Comparison of ENCODE assay signal across 8 cellular contexts in genomic region chr7:50962962-50963374, GRCh38.
A peak's percentile ranks its signal among the peaks of the same experiment; 100 is the strongest.
DNase-seq lines count a peak whose midpoint lies in the region; ATAC-seq and TF ChIP-seq lines count a peak whose summit lies in the region.

No MANE protein-coding gene starts in this region.

- no peak overlapping the region for H3K23ac ChIP-seq in IMR-90 (ENCODE audit: low read depth, low read length)

- H2BK15ac ChIP-seq in IMR-90 (ENCODE audit: low read depth, low read length), result no peak overlapping the region

- H2BK120ac ChIP-seq in IMR-90 (ENCODE audit: low read depth, low read length), result no peak overlapping the region

- DNase-seq in ELR (ENCODE audit: low read depth) (peak; percentile 41), IMR-90 (no peak), SK-N-SH (no peak), left ventricle myocardium superior (peak; percentile 76), hypothalamus (lab: John Stamatoyannopoulos, UW) (no peak), GF-D8 (lab: John Stamatoyannopoulos, UW) (no peak), GDM1 (lab: John Stamatoyannopoulos, UW) (no peak)

- no peak for TF ChIP-seq POLR2A in IMR-90 (IDR thresholded peaks at IDR 0.05; ENCODE audit: low read depth, low read length)

- H3K4me3 ChIP-seq in IMR-90 (ENCODE audit: insufficient read depth, low read depth, low read length) (no peak overlapping the region), SK-N-SH (ENCODE audit: low read depth in 2 of 2, low read length in 1 of 2) (no peak overlapping the region)

- no peak overlapping the region for H3K4me2 ChIP-seq in IMR-90 (ENCODE audit: low read depth, low read length)
- H3K4me2 ChIP-seq in SK-N-SH, result peak overlapping the region; percentile 4; the same call in 1 of the 2 replicates

- dilution Hi-C loops in IMR-90 (cut with HindIII; ENCODE audit: low sequenced_read_pairs, unreplicated experiment), result no loop called here

- no peak overlapping the region for H3K27ac ChIP-seq in IMR-90 (ENCODE audit: insufficient read depth, low read length)
- H3K27ac ChIP-seq in SK-N-SH (ENCODE audit: low read depth in 2 of 2, low read length in 1 of 2), result no peak overlapping the region

- no peak overlapping the region for H3K4ac ChIP-seq in IMR-90 (ENCODE audit: low read depth, low read length)

- H3K27me3 ChIP-seq in IMR-90 (ENCODE audit: control insufficient read depth, insufficient read depth, low read length), result no peaks in the 10 kb centered on the region; the same call in 1 of the 2 replicates
- peaks cover 6% of the 10 kb centered on the region; the same call in 1 of the 2 replicates for H3K27me3 ChIP-seq in SK-N-SH (ENCODE audit: insufficient read depth)

- H3K36me3 ChIP-seq in IMR-90 (ENCODE audit: control insufficient read depth, insufficient read depth, low read length) (no peaks in the 10 kb centered on the region), SK-N-SH (replicated peaks in 1 of 2; ENCODE audit: control insufficient read depth in 1 of 2, insufficient read depth in 2 of 2, low read length in 1 of 2) (no peaks in the 10 kb centered on the region)

- H2BK20ac ChIP-seq in IMR-90 (ENCODE audit: low read depth, low read length), result no peak overlapping the region

- H3K9me3 ChIP-seq in IMR-90 (ENCODE audit: control insufficient read depth, insufficient read depth, low read length) (no peaks in the 10 kb centered on the region), SK-N-SH (no peaks in the 10 kb centered on the region)

- no peak overlapping the region for H3K14ac ChIP-seq in IMR-90 (replicated peaks; ENCODE audit: low read depth, low read length)

- in situ Hi-C loops in IMR-90 (cut with MboI; ENCODE audit: low sequenced_read_pairs), result no loop called here

- intact Hi-C loops in IMR-90 (cut with micrococcal nuclease) (no loop called here), left ventricle myocardium superior (cut with micrococcal nuclease) (no loop called here)

- 37% methylated on average over 3 of the region's 4 CpGs; no CpG with 5 or more reads in 1 of the 2 experiments for WGBS in IMR-90 (ENCODE audit: extremely low coverage in 2 of 2, insufficient read length in 1 of 2), 2 experiments
- 2% methylated on average over 4 of the region's 4 CpGs for WGBS in SK-N-SH (ENCODE audit: low lambda C conversion rate)

- CTCF ChIA-PET in IMR-90 (lab: Yijun Ruan, JAX), result interaction anchor here (0.7 kb wide), 2 partner anchors 29 to 178 kb away, joined by 3 read pairs; no protein-coding TSS in a partner anchor
- CTCF ChIA-PET in SK-N-SH (lab: Yijun Ruan, JAX), result no interaction called here

- no peaks in the 10 kb centered on the region for H3K9me1 ChIP-seq in IMR-90 (ENCODE audit: insufficient read depth, low read length)

- no peaks in the 10 kb centered on the region for H3K4me1 ChIP-seq in IMR-90 (ENCODE audit: control insufficient read depth, insufficient read depth, low read length)
- H3K4me1 ChIP-seq in SK-N-SH (ENCODE audit: control insufficient read depth in 1 of 2, insufficient read depth in 2 of 2, low read depth in 1 of 2, low read length in 1 of 2), result 0 out of 4 replicates have a peak, but pooled peaks cover 0 to 5% of the 10 kb centered on the region in 2 experiments

- no peak overlapping the region for H3K18ac ChIP-seq in IMR-90 (ENCODE audit: low read depth, low read length)

- H3F3A ChIP-seq in SK-N-SH (replicated peaks; ENCODE audit: insufficient read depth), result peaks cover 6% of the 10 kb centered on the region

- POLR2A ChIA-PET in IMR-90 (lab: Charles Lee; ENCODE audit: unreplicated experiment) (no interaction called here), SK-N-SH (lab: Yijun Ruan, JAX) (no interaction called here)

- H3K9ac ChIP-seq in IMR-90 (ENCODE audit: low read depth, low read length) (no peak overlapping the region), SK-N-SH (no peak overlapping the region)

- H4K20me1 ChIP-seq in IMR-90 (ENCODE audit: insufficient read depth, low read length), result no peaks in the 10 kb centered on the region
- H4K20me1 ChIP-seq in SK-N-SH (ENCODE audit: insufficient read depth), result no peaks in the 10 kb centered on the region

- TF ChIP-seq RAD21 in IMR-90 (IDR thresholded peaks at IDR 0.05; ENCODE audit: low read length) (no peak), SK-N-SH (IDR thresholded peaks at IDR 0.05; ENCODE audit: low read length) (no peak)

- no peaks in the 10 kb centered on the region for H3K79me2 ChIP-seq in SK-N-SH (ENCODE audit: insufficient read depth)

- H2AFZ ChIP-seq in IMR-90 (replicated peaks; ENCODE audit: low read length, poor library complexity) (no peak overlapping the region), SK-N-SH (ENCODE audit: low read depth) (no peak overlapping the region)

- ATAC-seq in IMR-90 (ENCODE audit: low read depth) (peak; percentile 64; the same call in 1 of the 2 replicates), left ventricle myocardium superior (peak; percentile 97), HG03025 (IDR thresholded peaks at IDR 0.05; ENCODE audit: low FRiP score, unreplicated experiment) (no peak)

- no peak overlapping the region for H2AK5ac ChIP-seq in IMR-90 (ENCODE audit: low read depth, low read length)

- no peaks in the 10 kb centered on the region for H3K9me2 ChIP-seq in SK-N-SH

- H2AK9ac ChIP-seq in IMR-90 (replicated peaks; ENCODE audit: low read depth, low read length, poor library complexity), result no peak overlapping the region

- no peak overlapping the region for H4K8ac ChIP-seq in IMR-90 (ENCODE audit: low read depth in 2 of 2, low read length in 2 of 2)

- TF ChIP-seq CTCF in IMR-90 (conservative IDR thresholded peaks at IDR 0.05; ENCODE audit: low read depth, low read length), result no peak
- no peak; the same call in 1 of the 2 replicates for TF ChIP-seq CTCF in SK-N-SH (IDR thresholded peaks at IDR 0.05)

- H4K5ac ChIP-seq in IMR-90 (ENCODE audit: low read depth, low read length), result no peak overlapping the region

- H3K79me1 ChIP-seq in IMR-90 (ENCODE audit: low read depth in 1 of 2, low read length in 2 of 2), result no peaks in the 10 kb centered on the region

- H3K56ac ChIP-seq in IMR-90 (ENCODE audit: extremely low read depth, insufficient read depth, low read length), result no peak overlapping the region

- no peak overlapping the region for H4K91ac ChIP-seq in IMR-90 (ENCODE audit: insufficient read depth, low read depth, low read length)

- no TSS peak for BruUV-seq in IMR-90 (replicated peaks; lab: Mats Ljungman, UMichigan)

- no peak for TF ChIP-seq EP300 in SK-N-SH (IDR thresholded peaks at IDR 0.05; ENCODE audit: borderline replicate concordance in 1 of 2, low read depth in 1 of 2, low read length in 1 of 2)

- H2BK5ac ChIP-seq in IMR-90 (ENCODE audit: low read depth, low read length, poor library complexity, severe bottlenecking), result no peak overlapping the region

TF ChIP-seq in IMR-90, 13 proteins besides CTCF, POLR2A, EP300 and RAD21:
- TF ChIP-seq RCOR1 (IDR thresholded peaks at IDR 0.05; ENCODE audit: insufficient replicate concordance, low read length), result no peak

TF ChIP-seq in SK-N-SH, 30 proteins besides CTCF, POLR2A, EP300 and RAD21:
- peak; percentile 32; the same call in 1 of the 2 replicates for TF ChIP-seq FOSL2 (IDR thresholded peaks at IDR 0.05; ENCODE audit: borderline replicate concordance, low read depth)
- peak; percentile 47; the same call in 1 of the 2 replicates for TF ChIP-seq NFIC (IDR thresholded peaks at IDR 0.05; ENCODE audit: borderline replicate concordance)
- no peak for TF ChIP-seq POLR2AphosphoS5 (IDR thresholded peaks at IDR 0.05; ENCODE audit: low read depth, low read length)

Comparison
In these comparisons a context has a peak if more than half of its experiments do, and no peak if none do; other contexts are left out.
1. DNase-seq: peak in ELR (single experiment) and left ventricle myocardium superior (single experiment); none in IMR-90 (single experiment), SK-N-SH (single experiment), hypothalamus (0 of 51), GF-D8 (single experiment) and GDM1 (single experiment).